ENCODE assay signal across 12 cellular contexts in the genomic region with DNA sequence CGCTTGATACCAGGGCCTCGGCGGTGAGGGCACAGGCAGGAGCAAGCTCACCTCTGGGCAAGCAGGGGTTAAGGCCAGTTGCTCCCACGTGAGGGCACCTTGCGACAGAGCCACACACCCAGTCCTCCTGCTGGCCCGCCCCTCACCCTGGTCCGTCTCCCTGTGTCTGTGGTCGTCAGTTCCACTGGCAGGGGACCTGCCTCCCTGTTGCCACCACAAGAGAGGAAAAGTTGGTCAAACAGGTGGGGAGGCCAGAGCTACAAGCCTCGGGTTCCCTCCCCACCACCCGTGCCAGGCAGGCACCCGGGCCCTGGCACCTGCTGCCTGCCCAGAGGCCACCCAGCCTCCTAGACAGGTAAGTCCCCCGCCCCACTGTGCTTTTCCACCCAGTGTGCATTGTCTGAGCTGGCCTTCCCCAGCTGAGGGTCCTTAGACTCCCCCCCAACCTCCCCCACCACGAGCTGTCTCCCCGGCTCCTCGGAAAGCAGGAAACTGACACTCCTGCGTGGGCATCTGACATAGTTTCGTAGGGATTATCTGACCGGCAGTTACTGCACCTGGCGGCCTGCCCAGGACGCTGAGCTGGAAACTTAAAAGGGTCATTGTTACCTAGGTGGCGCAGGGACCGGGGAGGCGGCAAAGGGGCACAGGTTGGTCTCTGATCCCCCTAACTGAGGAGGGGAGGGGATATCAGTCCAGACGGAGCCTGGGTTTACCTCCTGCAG. TPM values are rescaled to one million over a fixed set of nuclear protein-coding genes. Genes with fewer than 3 reads are reported as not detected.
A peak's percentile ranks its signal among the peaks of the same experiment; 100 is the strongest.
DNase-seq lines count a peak whose midpoint lies in the region; ATAC-seq, FAIRE-seq and TF ChIP-seq lines count a peak whose summit lies in the region.
"Had no signal": no experiment of that assay in that cellular context is flagged by ENCODE, and none has a peak within 500 bp of the region (broad histone marks: within the 10 kb centered on the region; RNA-seq: fewer than 3 reads in every experiment).

A gene with protein sequence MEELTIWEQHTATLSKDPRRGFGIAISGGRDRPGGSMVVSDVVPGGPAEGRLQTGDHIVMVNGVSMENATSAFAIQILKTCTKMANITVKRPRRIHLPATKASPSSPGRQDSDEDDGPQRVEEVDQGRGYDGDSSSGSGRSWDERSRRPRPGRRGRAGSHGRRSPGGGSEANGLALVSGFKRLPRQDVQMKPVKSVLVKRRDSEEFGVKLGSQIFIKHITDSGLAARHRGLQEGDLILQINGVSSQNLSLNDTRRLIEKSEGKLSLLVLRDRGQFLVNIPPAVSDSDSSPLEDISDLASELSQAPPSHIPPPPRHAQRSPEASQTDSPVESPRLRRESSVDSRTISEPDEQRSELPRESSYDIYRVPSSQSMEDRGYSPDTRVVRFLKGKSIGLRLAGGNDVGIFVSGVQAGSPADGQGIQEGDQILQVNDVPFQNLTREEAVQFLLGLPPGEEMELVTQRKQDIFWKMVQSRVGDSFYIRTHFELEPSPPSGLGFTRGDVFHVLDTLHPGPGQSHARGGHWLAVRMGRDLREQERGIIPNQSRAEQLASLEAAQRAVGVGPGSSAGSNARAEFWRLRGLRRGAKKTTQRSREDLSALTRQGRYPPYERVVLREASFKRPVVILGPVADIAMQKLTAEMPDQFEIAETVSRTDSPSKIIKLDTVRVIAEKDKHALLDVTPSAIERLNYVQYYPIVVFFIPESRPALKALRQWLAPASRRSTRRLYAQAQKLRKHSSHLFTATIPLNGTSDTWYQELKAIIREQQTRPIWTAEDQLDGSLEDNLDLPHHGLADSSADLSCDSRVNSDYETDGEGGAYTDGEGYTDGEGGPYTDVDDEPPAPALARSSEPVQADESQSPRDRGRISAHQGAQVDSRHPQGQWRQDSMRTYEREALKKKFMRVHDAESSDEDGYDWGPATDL (plus strand): TSS at position 178 of the 725 bp plus-strand sequence. CDS start 20,049 bp downstream, outside the sequence.

- peak within 1 kb of the TSS in 1 of 2 donors; percentile 61 for H3K9ac ChIP-seq in kidney (ENCODE audit: low read length in 2 of 2)

- no peak for TF ChIP-seq POLR2A in testis (IDR thresholded peaks at IDR 0.05)

- intact Hi-C loops in kidney (cut with DNase I) = no loop called here
- intact Hi-C loops in testis (cut with DNase I; ENCODE audit: low total_unique reads) = no loop called here

- H3K27ac ChIP-seq in kidney (ENCODE audit: low read depth in 2 of 2, low read length in 2 of 2) (peak within 1 kb of the TSS; percentile 81 to 83), testis (no peak within 1 kb of the TSS)

- H3K36me3 ChIP-seq in kidney (ENCODE audit: control insufficient read depth in 1 of 2, insufficient read depth in 2 of 2, low read length in 2 of 2) (no peaks in the 10 kb centered on the region), testis (ENCODE audit: low read depth, missing control alignments) (no peaks in the 10 kb centered on the region)

- TF ChIP-seq CTCF in kidney (IDR thresholded peaks at IDR 0.05; ENCODE audit: borderline replicate concordance, extremely low read depth, insufficient read depth) (no peak), testis (IDR thresholded peaks at IDR 0.05) (no peak)

- H3K9me3 ChIP-seq in kidney (ENCODE audit: control insufficient read depth in 1 of 2, low read length in 2 of 2) (no peaks in the 10 kb centered on the region), testis (no peaks in the 10 kb centered on the region)

- no peak for FAIRE-seq in kidney (lab: Jason Lieb, UNC)

- H3K4me3 ChIP-seq in kidney (ENCODE audit: low read length in 2 of 2) (peak within 1 kb of the TSS; percentile 24 to 56), testis (no peak within 1 kb of the TSS)

- no peaks in the 10 kb centered on the region for H3K27me3 ChIP-seq in testis

- 40 to 46% methylated on average over 19 to 24 of the region's 24 CpGs for WGBS in testis, 2 donors

- ATAC-seq in HG03097 (IDR thresholded peaks at IDR 0.05; ENCODE audit: low FRiP score, unreplicated experiment) (no peak), HG03442 (IDR thresholded peaks at IDR 0.05; ENCODE audit: unreplicated experiment) (no peak)

- H3K4me1 ChIP-seq in kidney (ENCODE audit: control insufficient read depth in 1 of 2, insufficient read depth in 1 of 2, low read depth in 1 of 2, low read length in 2 of 2) (peaks cover 0 to 11% of the 10 kb centered on the region in 2 donors), testis (peaks cover 9% of the 10 kb centered on the region)

- DNase-seq in NCI-H2107 treated with DMSO at 0.1 percent for 48 hours (lab: John Stamatoyannopoulos, UW; ENCODE audit: unreplicated experiment) (peak; percentile 6), NCI-H2107 (lab: John Stamatoyannopoulos, UW) (no peak), RPMI8226 (peak; percentile 86), kidney (peak; percentile 84), testis (peak; percentile 86), NCI-H1694 treated with DMSO at 0.1 percent for 48 hours (lab: John Stamatoyannopoulos, UW) (no peak)
- DNase-seq: activated naive CD4-positive, alpha-beta T cell treated with anti-CD3 and anti-CD28 coated beads, Interleukin-2, amount 50 U/mL, for 16 hours; NCI-H1436 treated with DMSO at 0.1 percent for 48 hours had no signal

RNA-seq across cellular contexts. Expression of the gene that starts here (rescaled TPM):
- total RNA-seq in kidney = 26.5 TPM
- polyA plus RNA-seq in kidney (ENCODE audit: insufficient read depth, low read depth, low replicate concordance) = 32.5 TPM
- 10 to 100 TPM; 37.2 to 81.1 TPM for total RNA-seq in testis
- polyA plus RNA-seq in testis (ENCODE audit: insufficient read depth, low read depth, low replicate concordance) = 125 TPM
- total RNA-seq: fibroblast of lung, myocyte had no signal
- polyA plus RNA-seq: fibroblast of lung had no signal

Comparison
In these comparisons a context has a peak if more than half of its experiments do, and no peak if none do; other contexts are left out.
1. DNase-seq: peak in NCI-H2107 treated with DMSO at 0.1 percent for 48 hours (single experiment), RPMI8226 (single experiment), kidney (single experiment) and testis (single experiment); none in NCI-H2107 (single experiment) and NCI-H1694 treated with DMSO at 0.1 percent for 48 hours (single experiment).
2. H3K27ac ChIP-seq: peak in kidney (2 of 2); none in testis (0 of 2).
3. H3K4me3 ChIP-seq: peak in kidney (2 of 2); none in testis (0 of 2).